Comparison of ENCODE assay signal across 9 cellular contexts in genomic region chr12:48198985-48199384, GRCh38. TPM values are rescaled to one million over a fixed set of nuclear protein-coding genes. Genes with fewer than 3 reads are reported as not detected.
DNase-seq lines count a peak whose midpoint lies in the region; ATAC-seq and TF ChIP-seq lines count a peak whose summit lies in the region.
"Had no signal": no experiment of that assay in that cellular context is flagged by ENCODE, and none has a peak within 500 bp of the region (broad histone marks: within the 10 kb centered on the region; RNA-seq: fewer than 3 reads in every experiment).

No MANE protein-coding gene starts in this region.

- H3K9ac ChIP-seq in fibroblast of lung (ENCODE audit: insufficient read depth, low read length) (no peak overlapping the region), rectal smooth muscle tissue (ENCODE audit: low read length) (peak overlapping the region; percentile 98)

- H3K27me3 ChIP-seq in GM06990 (replicated peaks; ENCODE audit: control insufficient read depth, insufficient read depth, low read length) (no peaks in the 10 kb centered on the region), fibroblast of lung (ENCODE audit: control insufficient read depth, insufficient read depth, low read length) (no peaks in the 10 kb centered on the region), rectal smooth muscle tissue (ENCODE audit: control insufficient read depth, insufficient read depth, low read length) (no peaks in the 10 kb centered on the region)

- H3K27ac ChIP-seq in fibroblast of lung (ENCODE audit: insufficient read depth, low read length) (peak overlapping the region; percentile 85), rectal smooth muscle tissue (ENCODE audit: low read depth, low read length) (peak overlapping the region; percentile 99)

- H3K4me3 Mint-ChIP-seq in T-cell: peak overlapping the region; percentile 83 to 96 (median 89)

- H2AFZ ChIP-seq in fibroblast of lung (ENCODE audit: low read length): peak overlapping the region; percentile 98

- no peaks in the 10 kb centered on the region for H4K20me1 ChIP-seq in fibroblast of lung (ENCODE audit: control insufficient read depth, extremely low read depth, insufficient read depth, low read length)

- CTCF ChIA-PET in T-cell (lab: Charles Lee): interaction anchor here (0.8 to 2.2 kb wide), 8 partner anchors 10 to 255 kb away, joined by 3 to 10 read pairs (median 8); partner anchors contain the start of genes ASB8 (in 1 of the 2) and CCDC184 (in 1 of the 2)

- DNase-seq in GM06990 (ENCODE audit: extremely low read depth, insufficient read length) (no peak), T-cell (no peak), fibroblast of lung (ENCODE audit: low read depth in 2 of 2) (no peak), NCI-H2171 (lab: John Stamatoyannopoulos, UW) (no peak), activated gamma-delta T cell (lab: John Stamatoyannopoulos, UW) (no peak), GM13976 (ENCODE audit: low spot score) (no peak)
- DNase-seq: NCI-H1105 had no signal

- H3K4me1 ChIP-seq in fibroblast of lung (ENCODE audit: control insufficient read depth, extremely low read depth, insufficient read depth, low read length) (peaks cover 2% of the 10 kb centered on the region), rectal smooth muscle tissue (ENCODE audit: control insufficient read depth, insufficient read depth, low read length) (peaks cover 6% of the 10 kb centered on the region)

- peaks cover 1% of the 10 kb centered on the region; the same call in 1 of the 2 replicates for H3K36me3 ChIP-seq in GM06990 (ENCODE audit: control insufficient read depth, insufficient read depth, low read length)
- no peaks in the 10 kb centered on the region for H3K36me3 ChIP-seq in fibroblast of lung (ENCODE audit: control insufficient read depth, insufficient read depth, low read length)
- H3K36me3 ChIP-seq in rectal smooth muscle tissue (ENCODE audit: control insufficient read depth, insufficient read depth, low read length): no peaks in the 10 kb centered on the region

- peaks cover 15 to 23% (median 16%) of the 10 kb centered on the region in 3 donors for H3K9me3 Mint-ChIP-seq in T-cell

- ATAC-seq in T-cell (replicated peaks in 1 of 4): no peak
- ATAC-seq in HG02870 (IDR thresholded peaks at IDR 0.05; ENCODE audit: unreplicated experiment): no peak

- H3K9me3 ChIP-seq in fibroblast of lung (ENCODE audit: control insufficient read depth, insufficient read depth, low read depth, low read length): no peaks in the 10 kb centered on the region

- H3K4me2 ChIP-seq in fibroblast of lung (ENCODE audit: extremely low read depth, insufficient read depth, low read length): peak overlapping the region; percentile 75

- H3K4me1 Mint-ChIP-seq in T-cell: peaks cover 51 to 58% (median 55%) of the 10 kb centered on the region in 3 donors

- in situ Hi-C loops in GM13976 (cut with MboI; ENCODE audit: low sequenced_read_pairs, unreplicated experiment): no loop called here

- TF ChIP-seq CTCF in GM06990 (IDR thresholded peaks at IDR 0.05; ENCODE audit: insufficient read depth, low read length, poor library complexity, severe bottlenecking) (no peak), fibroblast of lung (conservative IDR thresholded peaks at IDR 0.05 in 1 of 2, IDR thresholded peaks at IDR 0.05 in 1 of 2; ENCODE audit: low read depth in 1 of 2, low read length in 2 of 2) (no peak), GM13976 (IDR thresholded peaks at IDR 0.05; ENCODE audit: borderline replicate concordance, control extremely low read depth, extremely low read depth, insufficient read depth, missing control alignments) (no peak)

- peaks cover 4 to 9% of the 10 kb centered on the region in 2 donors for H3K27me3 Mint-ChIP-seq in T-cell

- H3K36me3 Mint-ChIP-seq in T-cell: peaks cover 29% of the 10 kb centered on the region

- peak overlapping the region; percentile 91 to 100 for H3K27ac Mint-ChIP-seq in T-cell

- no peaks in the 10 kb centered on the region for H3K79me2 ChIP-seq in fibroblast of lung (ENCODE audit: control insufficient read depth, insufficient read depth, low read length)

- POLR2A ChIA-PET in T-cell (lab: Charles Lee): interaction anchor here (0.5 to 1.0 kb wide), 7 partner anchors 9 to 787 kb away, joined by 3 to 6 read pairs (median 3); partner anchors contain the start of gene ASB8 (in 1 of the 2)

- H3K4me3 ChIP-seq in GM06990 (replicated peaks; ENCODE audit: low read depth, low read length) (peak overlapping the region; percentile 94), fibroblast of lung (replicated peaks in 1 of 4; ENCODE audit: control extremely low read depth in 1 of 4, insufficient read depth in 1 of 4, low read depth in 3 of 4, low read length in 4 of 4) (peak overlapping the region; percentile 65 to 84 (median 78)), rectal smooth muscle tissue (ENCODE audit: low read length) (peak overlapping the region; percentile 97)

RNA-seq across cellular contexts. Expression of gene OR10AD1, which starts 4.1 kb away (rescaled TPM):
- total RNA-seq in T-cell (not detected), fibroblast of lung (not detected in 2 replicates)
- not detected in 2 replicates for polyA plus RNA-seq in fibroblast of lung
- polyA plus RNA-seq in fibroblast of lung (2012): not detected in 2 replicates
- polyA minus RNA-seq in fibroblast of lung (ENCODE audit: low replicate concordance): not detected in 2 replicates

RNA-seq across cellular contexts. Expression of gene CCDC184, which starts 15.5 kb away (rescaled TPM):
- 1 to 10 TPM in 2 of 5 donors, under 1 TPM in 3; 0.13 to 5.3 (median 0.38) TPM for total RNA-seq in T-cell
- under 0.01 and 0.17 TPM in 2 replicates for total RNA-seq in fibroblast of lung
- polyA plus RNA-seq in fibroblast of lung: 0.28 and 0.30 TPM in 2 replicates
- 0.36 and 0.47 TPM in 2 replicates for polyA plus RNA-seq in fibroblast of lung (2012)
- 0.78 TPM in 1 of 2 replicates, not detected in the other for polyA minus RNA-seq in fibroblast of lung (ENCODE audit: low replicate concordance)

RNA-seq across cellular contexts. Expression of gene ASB8, which starts 41.7 kb away (rescaled TPM):
- total RNA-seq in T-cell: 10 to 100 TPM; 50.0 to 59.7 (median 58.9) TPM
- total RNA-seq in fibroblast of lung: 13.1 and 23.8 TPM in 2 replicates
- polyA plus RNA-seq in fibroblast of lung: 32.8 and 35.0 TPM in 2 replicates
- 28.4 and 38.2 TPM in 2 replicates for polyA plus RNA-seq in fibroblast of lung (2012)
- polyA minus RNA-seq in fibroblast of lung (ENCODE audit: low replicate concordance): 25.0 and 25.3 TPM in 2 replicates
